ENCODE assay signal across 9 cellular contexts in genomic region chrX:23333842-23334535, GRCh38. TPM values are rescaled to one million over a fixed set of nuclear protein-coding genes. Genes with fewer than 3 reads are reported as not detected.
DNase-seq lines count a peak whose midpoint lies in the region; ATAC-seq and TF ChIP-seq lines count a peak whose summit lies in the region.
"Had no signal": no experiment of that assay in that cellular context is flagged by ENCODE, and none has a peak within 500 bp of the region (broad histone marks: within the 10 kb centered on the region; RNA-seq: fewer than 3 reads in every experiment).

No MANE protein-coding gene starts in this region.

- DNase-seq in cardiac muscle cell (ENCODE audit: low read depth in 1 of 2, low spot score in 1 of 2), result peak in 1 of 2 donors; percentile 49
- DNase-seq in cardiac septum (ENCODE audit: low spot score), result no peak
- DNase-seq in cerebellum (ENCODE audit: low spot score), result peak; percentile 37
- DNase-seq in naive thymus-derived CD4-positive, alpha-beta T cell, result no peak
- no peak for DNase-seq in vagina (ENCODE audit: extremely low spot score in 2 of 2)
- DNase-seq in NCI-H187 treated with DMSO at 0.1 percent for 48 hours (lab: John Stamatoyannopoulos, UW), result no peak

- intact Hi-C loops in cardiac septum (cut with DNase I), result no loop called here
- intact Hi-C loops in naive thymus-derived CD4-positive, alpha-beta T cell (cut with micrococcal nuclease), result no loop called here
- intact Hi-C loops in vagina (cut with DNase I), result no loop called here

- H3K4me1 Mint-ChIP-seq in naive thymus-derived CD4-positive, alpha-beta T cell, result peaks cover 0 to 15% (median 11%) of the 10 kb centered on the region in 7 donors

- peaks cover 20 to 58% (median 39%) of the 10 kb centered on the region in 5 donors for H3K27me3 Mint-ChIP-seq in naive thymus-derived CD4-positive, alpha-beta T cell

- CTCF ChIA-PET in naive thymus-derived CD4-positive, alpha-beta T cell (lab: Charles Lee), result no interaction called here

- no peaks in the 10 kb centered on the region for H3K36me3 ChIP-seq in cardiac muscle cell
- no peaks in the 10 kb centered on the region for H3K36me3 ChIP-seq in naive thymus-derived CD4-positive, alpha-beta T cell (ENCODE audit: control insufficient read depth in 2 of 3, insufficient read depth in 3 of 3, low read length in 3 of 3)
- no peaks in the 10 kb centered on the region for H3K36me3 ChIP-seq in vagina
- H3K36me3 ChIP-seq: SJSA1 had no signal

- peak overlapping the region in 6 of 10 donors; percentile 10 to 86 (median 29) for H3K4me3 Mint-ChIP-seq in naive thymus-derived CD4-positive, alpha-beta T cell

- no peak overlapping the region for H3K27ac Mint-ChIP-seq in naive thymus-derived CD4-positive, alpha-beta T cell

- no peak for ATAC-seq in naive thymus-derived CD4-positive, alpha-beta T cell
- ATAC-seq in GM19452 (IDR thresholded peaks at IDR 0.05; ENCODE audit: unreplicated experiment) (no peak), HG02610 (IDR thresholded peaks at IDR 0.05; ENCODE audit: unreplicated experiment) (no peak)

- POLR2A ChIA-PET in naive thymus-derived CD4-positive, alpha-beta T cell (lab: Charles Lee), result no interaction called here

- H3K36me3 Mint-ChIP-seq in naive thymus-derived CD4-positive, alpha-beta T cell, result no peaks in the 10 kb centered on the region

- peaks cover 0 to 2% (median 0%) of the 10 kb centered on the region in 11 donors for H3K9me3 Mint-ChIP-seq in naive thymus-derived CD4-positive, alpha-beta T cell

- no peak overlapping the region for H3K27ac ChIP-seq in cardiac muscle cell
- H3K27ac ChIP-seq in naive thymus-derived CD4-positive, alpha-beta T cell (ENCODE audit: low read depth, low read length), result no peak overlapping the region
- no peak overlapping the region for H3K27ac ChIP-seq in vagina
- H3K27ac ChIP-seq: SJSA1 had no signal

- H3K9me3 ChIP-seq in cardiac muscle cell (ENCODE audit: low read depth) (no peaks in the 10 kb centered on the region), vagina (no peaks in the 10 kb centered on the region)
- no peaks in the 10 kb centered on the region for H3K9me3 ChIP-seq in naive thymus-derived CD4-positive, alpha-beta T cell (ENCODE audit: control insufficient read depth in 2 of 3, low read length in 3 of 3)
- H3K9me3 ChIP-seq: SJSA1 had no signal

- TF ChIP-seq CTCF in cardiac muscle cell (IDR thresholded peaks at IDR 0.05; ENCODE audit: low read depth, low read length), result no peak
- no peak for TF ChIP-seq CTCF in vagina (IDR thresholded peaks at IDR 0.05)

- TF ChIP-seq POLR2A in vagina (IDR thresholded peaks at IDR 0.05), result no peak

- H3K4me1 ChIP-seq in cardiac muscle cell (ENCODE audit: low read depth), result no peaks in the 10 kb centered on the region
- no peaks in the 10 kb centered on the region for H3K4me1 ChIP-seq in naive thymus-derived CD4-positive, alpha-beta T cell (ENCODE audit: control insufficient read depth in 2 of 2, insufficient read depth in 2 of 2, low read length in 2 of 2)
- peaks cover 7% of the 10 kb centered on the region for H3K4me1 ChIP-seq in vagina
- H3K4me1 ChIP-seq: SJSA1 had no signal

- H3K27me3 ChIP-seq in cardiac muscle cell, result peaks cover 88% of the 10 kb centered on the region
- no peaks in the 10 kb centered on the region for H3K27me3 ChIP-seq in naive thymus-derived CD4-positive, alpha-beta T cell (ENCODE audit: control insufficient read depth in 2 of 2, insufficient read depth in 2 of 2, low read length in 2 of 2)
- H3K27me3 ChIP-seq in vagina, result no peaks in the 10 kb centered on the region

- peak overlapping the region; percentile 36 for H3K4me3 ChIP-seq in cardiac muscle cell
- H3K4me3 ChIP-seq in naive thymus-derived CD4-positive, alpha-beta T cell (ENCODE audit: low read length), result no peak overlapping the region
- peak overlapping the region; percentile 33 to 48 for H3K4me3 ChIP-seq in vagina
- H3K4me3 ChIP-seq: SJSA1 had no signal

RNA-seq across cellular contexts. Expression of gene PTCHD1, which starts 0.7 kb away (rescaled TPM):
- total RNA-seq in cardiac muscle cell, result 0.56 and 0.92 TPM in 2 replicates
- polyA plus RNA-seq in cardiac muscle cell, result 1.5 and 2.7 TPM in 2 replicates
- total RNA-seq in cardiac septum, result 0.22 TPM
- total RNA-seq in cerebellum, result 10.6 TPM
- total RNA-seq in naive thymus-derived CD4-positive, alpha-beta T cell, result not detected
- not detected for polyA plus RNA-seq in naive thymus-derived CD4-positive, alpha-beta T cell
- 3.4 TPM for total RNA-seq in vagina
- total RNA-seq: SJSA1 had no signal
